Comparison of ENCODE assay signal across 15 cellular contexts in genomic region chr11:61697764-61698163, GRCh38. TPM values are rescaled to one million over a fixed set of nuclear protein-coding genes. Genes with fewer than 3 reads are reported as not detected.
DNase-seq lines count a peak whose midpoint lies in the region; ATAC-seq, FAIRE-seq and TF ChIP-seq lines count a peak whose summit lies in the region.
"Had no signal": no experiment of that assay in that cellular context is flagged by ENCODE, and none has a peak within 500 bp of the region (broad histone marks: within the 10 kb centered on the region; RNA-seq: fewer than 3 reads in every experiment).

No MANE protein-coding gene starts in this region.

- H3K36me3 ChIP-seq in H1 (ENCODE audit: control insufficient read depth in 2 of 4, insufficient read depth in 4 of 4, low read length in 3 of 4) = no peaks in the 10 kb centered on the region
- no peaks in the 10 kb centered on the region for H3K36me3 ChIP-seq in WERI-Rb-1
- H3K36me3 ChIP-seq: spleen, tibial artery had no signal

- CTCF ChIA-PET in H1 (lab: Charles Lee; ENCODE audit: partially characterized antibody) = interaction anchor here (0.6 to 5.7 kb wide), 14 partner anchors 12 to 54 kb away, joined by 3 to 43 read pairs (median 6); no protein-coding TSS in a partner anchor

- H4K91ac ChIP-seq in H1 (replicated peaks; ENCODE audit: insufficient read length, low read length) = peak overlapping the region; percentile 16

- H4K8ac ChIP-seq in H1 (ENCODE audit: extremely low read depth, insufficient read depth, low read length) = no peak overlapping the region

- no peak overlapping the region for H3K27ac ChIP-seq in H1 (ENCODE audit: low read depth, low read length)
- H3K27ac ChIP-seq in WERI-Rb-1 = no peak overlapping the region
- H3K27ac ChIP-seq: tibial artery had no signal

- FAIRE-seq in H1 (lab: Jason Lieb, UNC) = no peak
- FAIRE-seq: endometrium had no signal

- no peak overlapping the region for H3K9ac ChIP-seq in H1 (replicated peaks in 1 of 4; ENCODE audit: extremely low read depth in 1 of 4, low read depth in 3 of 4, low read length in 3 of 4)

- no peak for TF ChIP-seq EP300 in H1 (IDR thresholded peaks at IDR 0.05; ENCODE audit: borderline replicate concordance in 1 of 2, low read depth in 2 of 2, low read length in 2 of 2)

- H2BK15ac ChIP-seq in H1 (ENCODE audit: low read length) = no peak overlapping the region

- H3K4me3 ChIP-seq in H1 (ENCODE audit: extremely low read depth in 1 of 4, insufficient read depth in 2 of 4, low read depth in 3 of 4, low read length in 4 of 4) = no peak overlapping the region
- no peak overlapping the region for H3K4me3 ChIP-seq in WERI-Rb-1 (ENCODE audit: low read depth, low read length)
- H3K4me3 ChIP-seq: spleen, tibial artery had no signal

- H3K27me3 ChIP-seq in H1 (replicated peaks in 1 of 4; ENCODE audit: control insufficient read depth in 3 of 4, extremely low read depth in 1 of 4, insufficient read depth in 3 of 4, low read length in 3 of 4) = peaks cover 0 to 3% (median 1%) of the 10 kb centered on the region in 4 experiments; a peak in 1 of 7 replicates
- H3K27me3 ChIP-seq in WERI-Rb-1 (ENCODE audit: insufficient read depth, low read depth, severe bottlenecking) = no peaks in the 10 kb centered on the region
- H3K27me3 ChIP-seq: spleen, tibial artery had no signal

- H3K4me2 ChIP-seq in H1 (ENCODE audit: insufficient read depth in 1 of 2, low read depth in 2 of 2, low read length in 2 of 2) = no peak overlapping the region

- H2AK5ac ChIP-seq in H1 (ENCODE audit: low read depth, low read length) = no peak overlapping the region

- no peaks in the 10 kb centered on the region for H3K23me2 ChIP-seq in H1 (ENCODE audit: low read depth, low read length)

- H4K5ac ChIP-seq in H1 (ENCODE audit: insufficient read length, low read depth, low read length) = no peak overlapping the region

- H3K18ac ChIP-seq in H1 (ENCODE audit: extremely low read depth, low read length) = no peak overlapping the region

- no peak for TF ChIP-seq CTCF in H1 (IDR thresholded peaks at IDR 0.05; ENCODE audit: control extremely low read depth in 1 of 3, insufficient read depth in 1 of 3, low read depth in 1 of 3, low read length in 3 of 3)
- no peak for TF ChIP-seq CTCF in WERI-Rb-1 (IDR thresholded peaks at IDR 0.05; ENCODE audit: low read depth, low read length)

- H3K56ac ChIP-seq in H1 (replicated peaks; ENCODE audit: insufficient read length, low read depth, low read length) = no peak overlapping the region

- 0 out of 2 replicates have a peak overlapping the region, but pooled peaks have one; percentile 32 for H2BK20ac ChIP-seq in H1 (ENCODE audit: low read length)

- H3K36me3 Mint-ChIP-seq in T-helper 2 cell treated with Interferon-gamma antibody and Interleukin-4, amounts not matched to agents 5 μg/mL and 100 μg/mL, for 36 hours (ENCODE audit: low read depth) = no peaks in the 10 kb centered on the region
- no peaks in the 10 kb centered on the region for H3K36me3 Mint-ChIP-seq in stimulated activated naive B cell treated with anti-CD40 and anti-IgM and Interleukin-4, amounts not matched to agents 10 μg/mL and 1 μg/mL and 100 μg/mL, for 72 hours

- no peak overlapping the region for H3K14ac ChIP-seq in H1 (ENCODE audit: insufficient read length)

- peak overlapping the region; percentile 49; the same call in 1 of the 2 replicates for H2BK5ac ChIP-seq in H1 (ENCODE audit: low read depth, low read length)

- peaks cover 9 to 34% (median 25%) of the 10 kb centered on the region in 4 experiments for H3K4me1 ChIP-seq in H1 (replicated peaks in 1 of 4; ENCODE audit: control insufficient read depth in 3 of 4, insufficient read depth in 4 of 4, low read length in 3 of 4)

- 0 out of 2 replicates have a peak overlapping the region, but pooled peaks have one; percentile 68 for H2BK12ac ChIP-seq in H1 (ENCODE audit: low read depth, low read length)

- no peaks in the 10 kb centered on the region for H3K9me3 Mint-ChIP-seq in T-helper 2 cell treated with Interferon-gamma antibody and Interleukin-4, amounts not matched to agents 5 μg/mL and 100 μg/mL, for 36 hours
- H3K9me3 Mint-ChIP-seq in stimulated activated naive B cell treated with anti-CD40 and anti-IgM and Interleukin-4, amounts not matched to agents 10 μg/mL and 1 μg/mL and 100 μg/mL, for 72 hours = no peaks in the 10 kb centered on the region

- no peaks in the 10 kb centered on the region for H3K27me3 Mint-ChIP-seq in T-helper 2 cell treated with Interferon-gamma antibody and Interleukin-4, amounts not matched to agents 5 μg/mL and 100 μg/mL, for 36 hours (ENCODE audit: low read depth)
- H3K27me3 Mint-ChIP-seq in stimulated activated naive B cell treated with anti-CD40 and anti-IgM and Interleukin-4, amounts not matched to agents 10 μg/mL and 1 μg/mL and 100 μg/mL, for 72 hours = peaks cover 13 to 21% of the 10 kb centered on the region in 2 donors

- POLR2A ChIA-PET in H1 (lab: Charles Lee; ENCODE audit: partially characterized antibody) = interaction anchor here (1.1 kb wide), 1 partner anchor 10 kb away, joined by 3 read pairs; no protein-coding TSS in a partner anchor

- H2AFZ ChIP-seq in H1 (ENCODE audit: low read length) = no peak overlapping the region

- no peak overlapping the region for H2BK120ac ChIP-seq in H1 (replicated peaks; ENCODE audit: low read depth, low read length)

- no peak overlapping the region for H3K23ac ChIP-seq in H1 (ENCODE audit: insufficient read length)

- no peak for TF ChIP-seq RAD21 in H1 (IDR thresholded peaks at IDR 0.05 in 1 of 2, conservative IDR thresholded peaks at IDR 0.05 in 1 of 2; ENCODE audit: low read depth in 2 of 2, low read length in 2 of 2)

- H3K9me3 ChIP-seq in H1 (ENCODE audit: insufficient read depth in 2 of 2, low read depth in 1 of 2, low read length in 1 of 2) (no peaks in the 10 kb centered on the region), WERI-Rb-1 (ENCODE audit: severe bottlenecking) (no peaks in the 10 kb centered on the region)
- H3K9me3 ChIP-seq: spleen, tibial artery had no signal

- peak overlapping the region; percentile 49 for H3K27ac Mint-ChIP-seq in T-helper 2 cell treated with Interferon-gamma antibody and Interleukin-4, amounts not matched to agents 5 μg/mL and 100 μg/mL, for 36 hours
- peak overlapping the region; percentile 57 for H3K27ac Mint-ChIP-seq in stimulated activated naive B cell treated with anti-CD40 and anti-IgM and Interleukin-4, amounts not matched to agents 10 μg/mL and 1 μg/mL and 100 μg/mL, for 72 hours

- H4K20me1 ChIP-seq in H1 (replicated peaks in 1 of 2; ENCODE audit: control insufficient read depth in 1 of 2, insufficient read depth in 2 of 2, low read length in 2 of 2) = no peaks in the 10 kb centered on the region

- WGBS in H1 (ENCODE audit: extremely low coverage in 1 of 2, insufficient coverage in 1 of 2, insufficient read length in 1 of 2, insufficient replicate concordance in 2 of 2, low coverage in 1 of 2, low lambda C conversion rate in 2 of 2, missing lambda C conversion rate in 1 of 2), 2 experiments = 100% methylated on average over 1 of the region's 1 CpG; no CpG with 5 or more reads in 1 of the 2 experiments

- no peaks in the 10 kb centered on the region for H3K79me1 ChIP-seq in H1 (ENCODE audit: low read depth, low read length)

- no peak for DNase-seq in T-helper 2 cell treated with Interferon-gamma antibody and Interleukin-4, amounts not matched to agents 5 μg/mL and 100 μg/mL, for 36 hours (ENCODE audit: low spot score)
- no peak for DNase-seq in T-helper 2 cell
- peak; percentile 90 for DNase-seq in NCI-H69 (lab: John Stamatoyannopoulos, UW)
- no peak for DNase-seq in H1 (ENCODE audit: low read depth in 1 of 2, low spot score in 2 of 2)
- DNase-seq in stimulated activated naive B cell treated with anti-CD40 and anti-IgM and Interleukin-4, amounts not matched to agents 10 μg/mL and 1 μg/mL and 100 μg/mL, for 72 hours = no peak
- no peak for DNase-seq in WERI-Rb-1
- DNase-seq in T-helper 9 cell = no peak
- DNase-seq: activated CD4-positive, alpha-beta T cell treated with anti-CD3 and anti-CD28 coated beads for 4 hours; glutamatergic neuron; NCI-H187 treated with DMSO at 0.1 percent for 48 hours; spleen; tibial artery had no signal

- peaks cover 20% of the 10 kb centered on the region for H3K4me1 Mint-ChIP-seq in T-helper 2 cell treated with Interferon-gamma antibody and Interleukin-4, amounts not matched to agents 5 μg/mL and 100 μg/mL, for 36 hours (ENCODE audit: low read depth)
- H3K4me1 Mint-ChIP-seq in stimulated activated naive B cell treated with anti-CD40 and anti-IgM and Interleukin-4, amounts not matched to agents 10 μg/mL and 1 μg/mL and 100 μg/mL, for 72 hours = peaks cover 16 to 21% of the 10 kb centered on the region in 2 donors

- TF ChIP-seq POLR2A in H1 (IDR thresholded peaks at IDR 0.05; ENCODE audit: control extremely low read depth in 1 of 2, low read depth in 2 of 2, low read length in 2 of 2) = no peak

- no peak for ATAC-seq in stimulated activated naive B cell treated with anti-CD40 and anti-IgM and Interleukin-4, amounts not matched to agents 10 μg/mL and 1 μg/mL and 100 μg/mL, for 72 hours (replicated peaks)
- ATAC-seq in GM19324 (IDR thresholded peaks at IDR 0.05; ENCODE audit: low FRiP score, unreplicated experiment) = no peak
- ATAC-seq: left lobe of liver had no signal

- H3K79me2 ChIP-seq in H1 (ENCODE audit: control insufficient read depth in 1 of 2, insufficient read depth in 2 of 2, low read length in 2 of 2) = no peaks in the 10 kb centered on the region

- H3K4ac ChIP-seq in H1 (replicated peaks; ENCODE audit: insufficient read length, low read depth, low read length) = no peak overlapping the region

- H3K4me3 Mint-ChIP-seq in T-helper 2 cell treated with Interferon-gamma antibody and Interleukin-4, amounts not matched to agents 5 μg/mL and 100 μg/mL, for 36 hours = no peak overlapping the region
- H3K4me3 Mint-ChIP-seq in stimulated activated naive B cell treated with anti-CD40 and anti-IgM and Interleukin-4, amounts not matched to agents 10 μg/mL and 1 μg/mL and 100 μg/mL, for 72 hours = no peak overlapping the region

RNA-seq across cellular contexts. Expression of gene DAGLA, which starts 17.6 kb away (rescaled TPM):
- 6.4 and 6.6 TPM in 2 replicates for total RNA-seq in H1 (2021; fragmentation: NEBNext Ultra II Directional; extraction: Animal tissue kit (Norgen Biotek cat#: 25700))
- 3.6 and 5.3 TPM in 2 replicates for polyA plus RNA-seq in H1 (2011; rRNA removed)
- 2.8 TPM for polyA plus RNA-seq in H1 (2011; cell fraction: cytosol; rRNA removed)
- 10.3 TPM for polyA plus RNA-seq in H1 (2011; cell fraction: nucleus; rRNA removed)
- polyA plus RNA-seq in H1 (2012, experiment 1 of 2) = 3.3 to 5.4 TPM (median 4.5 TPM) in 4 replicates
- 3.2 TPM for polyA plus RNA-seq in H1 (2012, experiment 2 of 2)
- 4.8 TPM for polyA plus RNA-seq in H1 (2013, experiment 1 of 2)
- 5.2 TPM for polyA plus RNA-seq in H1 (2013, experiment 2 of 2)
- 4.6 and 5.2 TPM in 2 replicates for polyA minus RNA-seq in H1 (2011; rRNA and poly(A)+ RNA removed)
- polyA minus RNA-seq in H1 (2011; cell fraction: cytosol; rRNA and poly(A)+ RNA removed) = 3.5 TPM
- polyA minus RNA-seq in H1 (2011; cell fraction: nucleus; rRNA and poly(A)+ RNA removed) = 8.3 TPM

RNA-seq across cellular contexts. Expression of gene MYRF, which starts 54.7 kb away (rescaled TPM):
- 6.0 TPM in 2 replicates for total RNA-seq in H1 (2021; fragmentation: NEBNext Ultra II Directional; extraction: Animal tissue kit (Norgen Biotek cat#: 25700))
- 6.1 and 7.6 TPM in 2 replicates for polyA plus RNA-seq in H1 (2011; rRNA removed)
- 4.4 TPM for polyA plus RNA-seq in H1 (2011; cell fraction: cytosol; rRNA removed)
- 37.7 TPM for polyA plus RNA-seq in H1 (2011; cell fraction: nucleus; rRNA removed)
- 3.9 to 7.2 TPM (median 6.2 TPM) in 4 replicates for polyA plus RNA-seq in H1 (2012, experiment 1 of 2)
- polyA plus RNA-seq in H1 (2012, experiment 2 of 2) = 3.1 TPM
- polyA plus RNA-seq in H1 (2013, experiment 1 of 2) = 5.1 TPM
- 4.7 TPM for polyA plus RNA-seq in H1 (2013, experiment 2 of 2)
- polyA minus RNA-seq in H1 (2011; rRNA and poly(A)+ RNA removed) = 3.0 and 4.7 TPM in 2 replicates
- polyA minus RNA-seq in H1 (2011; cell fraction: cytosol; rRNA and poly(A)+ RNA removed) = 3.7 TPM
- polyA minus RNA-seq in H1 (2011; cell fraction: nucleus; rRNA and poly(A)+ RNA removed) = 9.6 TPM
